ENCODE assay signal across 14 cellular contexts in the genomic region with DNA sequence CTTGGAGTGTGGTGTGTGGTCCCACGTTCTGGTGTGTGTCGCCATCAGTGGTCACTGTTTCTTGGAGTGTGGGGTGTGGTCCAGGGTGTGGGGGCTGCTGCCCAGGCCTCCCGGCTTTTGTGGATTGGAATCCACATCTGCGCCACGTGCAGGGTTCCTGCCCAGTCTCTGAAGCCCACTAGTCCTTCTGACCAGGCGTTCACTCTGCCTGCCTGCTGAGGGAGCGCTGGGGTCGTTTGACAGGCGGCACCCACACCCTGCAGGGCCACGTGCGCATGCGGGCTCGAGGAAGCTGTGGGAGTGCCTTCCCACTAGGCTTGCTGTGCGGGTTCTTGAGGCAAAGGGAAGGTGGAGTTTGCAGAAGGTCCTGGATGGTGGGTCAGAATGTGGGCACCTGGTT. TPM values are rescaled to one million over a fixed set of nuclear protein-coding genes. Genes with fewer than 3 reads are reported as not detected.
DNase-seq lines count a peak whose midpoint lies in the region; ATAC-seq and TF ChIP-seq lines count a peak whose summit lies in the region.
"Had no signal": no experiment of that assay in that cellular context is flagged by ENCODE, and none has a peak within 500 bp of the region (broad histone marks: within the 10 kb centered on the region; RNA-seq: fewer than 3 reads in every experiment).

No MANE protein-coding gene starts in this region.

- TF ChIP-seq CTCF in heart right ventricle (IDR thresholded peaks at IDR 0.05) (peak in 1 of 9 donors; percentile 9), coronary artery (IDR thresholded peaks at IDR 0.05) (no peak), nephron (IDR thresholded peaks at IDR 0.05; ENCODE audit: unreplicated experiment in 3 of 3) (no peak)

- ATAC-seq in heart right ventricle, result peak in 3 of 8 donors; percentile 1 to 31 (median 12)
- ATAC-seq in Right ventricle myocardium superior (ENCODE audit: poor library complexity), result no peak
- no peak for ATAC-seq in GM18505 (IDR thresholded peaks at IDR 0.05; ENCODE audit: unreplicated experiment)
- ATAC-seq: PC-3 had no signal

- H3K9me3 ChIP-seq in heart right ventricle, result peaks cover 0 to 6% (median 0%) of the 10 kb centered on the region in 11 donors

- no peaks in the 10 kb centered on the region for H3K27me3 ChIP-seq in heart right ventricle

- H3K4me3 ChIP-seq in heart right ventricle (peak overlapping the region in 3 of 10 donors; percentile 19 to 28 (median 25)), coronary artery (peak overlapping the region; percentile 51), urinary bladder (ENCODE audit: low read depth, low read length) (no peak overlapping the region)

- H3K4me1 Mint-ChIP-seq in nephron, result peaks cover 37% of the 10 kb centered on the region

- H3K9me3 Mint-ChIP-seq in nephron, result no peaks in the 10 kb centered on the region
- H3K9me3 Mint-ChIP-seq: activated naive CD4-positive, alpha-beta T cell treated with anti-CD3 and anti-CD28 coated beads, Interleukin-2, amount 50 U/mL, for 24 hours; H9 had no signal

- 58 to 83% methylated on average over 14 of the region's 14 CpGs for WGBS in heart right ventricle, 2 donors
- WGBS in urinary bladder, result 78% methylated on average over 14 of the region's 14 CpGs

- H3K36me3 ChIP-seq in heart right ventricle, result no peaks in the 10 kb centered on the region
- no peaks in the 10 kb centered on the region for H3K36me3 ChIP-seq in urinary bladder (ENCODE audit: insufficient read depth)

- intact Hi-C loops in heart right ventricle (cut with DNase I), result loop anchor here in 5 of 10 donors (2.0 to 5.0 kb wide), 4 partner anchors 42 to 72 kb away; a partner anchor contains a TSS
- intact Hi-C loops in Right ventricle myocardium superior (cut with DNase I), result loop anchor here (5.0 kb wide), 1 partner anchor 43 kb away; no protein-coding TSS in a partner anchor

- no peak for DNase-seq in heart right ventricle
- DNase-seq in Right ventricle myocardium superior, result no peak
- DNase-seq in coronary artery (ENCODE audit: low spot score), result no peak
- DNase-seq in NCI-H748 treated with DMSO at 0.1 percent for 48 hours (lab: John Stamatoyannopoulos, UW), result no peak
- no peak for DNase-seq in A172 (ENCODE audit: low spot score)
- DNase-seq: CD4-positive, CD25-positive, alpha-beta regulatory T cell; H9; NCI-H2171 treated with DMSO at 0.1 percent for 48 hours; nephron progenitor cell; PC-3 had no signal

- peak overlapping the region; percentile 64 to 91 (median 80) for H3K27ac ChIP-seq in heart right ventricle
- H3K27ac ChIP-seq in coronary artery, result peak overlapping the region; percentile 75 to 83
- peak overlapping the region; percentile 1 for H3K27ac ChIP-seq in urinary bladder (ENCODE audit: low read depth)

- H3K27me3 Mint-ChIP-seq in nephron (ENCODE audit: low read depth), result no peaks in the 10 kb centered on the region
- H3K27me3 Mint-ChIP-seq: activated naive CD4-positive, alpha-beta T cell treated with anti-CD3 and anti-CD28 coated beads, Interleukin-2, amount 50 U/mL, for 24 hours; CD4-positive, CD25-positive, alpha-beta regulatory T cell had no signal

- peak overlapping the region; percentile 94 to 98 (median 97) for H3K27ac Mint-ChIP-seq in nephron
- H3K27ac Mint-ChIP-seq: activated naive CD4-positive, alpha-beta T cell treated with anti-CD3 and anti-CD28 coated beads, Interleukin-2, amount 50 U/mL, for 24 hours; H9 had no signal

- no peak for TF ChIP-seq POLR2A in GM18505 (IDR thresholded peaks at IDR 0.05; ENCODE audit: borderline replicate concordance, extremely low read depth, insufficient read depth, insufficient read length)

- no peak overlapping the region for H3K4me3 Mint-ChIP-seq in nephron
- H3K4me3 Mint-ChIP-seq: CD4-positive, CD25-positive, alpha-beta regulatory T cell; H9; nephron progenitor cell had no signal

- H3K36me3 Mint-ChIP-seq in nephron (ENCODE audit: low read depth), result peaks cover 8% of the 10 kb centered on the region

- H3K4me1 ChIP-seq in heart right ventricle (peaks cover 58 to 100% (median 90%) of the 10 kb centered on the region in 9 donors), urinary bladder (ENCODE audit: insufficient read depth) (peaks cover 2% of the 10 kb centered on the region)

RNA-seq across cellular contexts. Expression of a gene that starts 51.4 kb away (rescaled TPM):
- 100 to 1,000 TPM in 8 of 10 donors, 10 to 100 TPM in 2; 92.6 to 122 (median 109) TPM for total RNA-seq in heart right ventricle
- 10 to 100 TPM; 30.4 to 45.1 TPM for polyA plus RNA-seq in heart right ventricle
- total RNA-seq in Right ventricle myocardium superior, result 99.1 TPM
- total RNA-seq in urinary bladder, result 61.0 TPM
- 66.2 TPM for polyA plus RNA-seq in urinary bladder
- 13.1 and 15.7 TPM in 2 replicates for total RNA-seq in A172 (2014; rRNA removed; shearing (Covaris generic))

Comparison
In these comparisons a context has a peak if more than half of its experiments do, and no peak if none do; other contexts are left out.
1. H3K27ac ChIP-seq: peak in every context shown above with its lines; median percentile 80 in heart right ventricle; 79 in coronary artery; 1 in urinary bladder.